Comparison of ENCODE assay signal across 1 cellular context in genomic region chr21:15199414-15199813, GRCh38.
TF ChIP-seq lines count a peak whose summit lies in the region.

No MANE protein-coding gene starts in this region.

TF ChIP-seq in H1, 55 proteins besides CTCF, POLR2A, EP300 and RAD21 (continued from another document):
- TF ChIP-seq, protein P1, sequence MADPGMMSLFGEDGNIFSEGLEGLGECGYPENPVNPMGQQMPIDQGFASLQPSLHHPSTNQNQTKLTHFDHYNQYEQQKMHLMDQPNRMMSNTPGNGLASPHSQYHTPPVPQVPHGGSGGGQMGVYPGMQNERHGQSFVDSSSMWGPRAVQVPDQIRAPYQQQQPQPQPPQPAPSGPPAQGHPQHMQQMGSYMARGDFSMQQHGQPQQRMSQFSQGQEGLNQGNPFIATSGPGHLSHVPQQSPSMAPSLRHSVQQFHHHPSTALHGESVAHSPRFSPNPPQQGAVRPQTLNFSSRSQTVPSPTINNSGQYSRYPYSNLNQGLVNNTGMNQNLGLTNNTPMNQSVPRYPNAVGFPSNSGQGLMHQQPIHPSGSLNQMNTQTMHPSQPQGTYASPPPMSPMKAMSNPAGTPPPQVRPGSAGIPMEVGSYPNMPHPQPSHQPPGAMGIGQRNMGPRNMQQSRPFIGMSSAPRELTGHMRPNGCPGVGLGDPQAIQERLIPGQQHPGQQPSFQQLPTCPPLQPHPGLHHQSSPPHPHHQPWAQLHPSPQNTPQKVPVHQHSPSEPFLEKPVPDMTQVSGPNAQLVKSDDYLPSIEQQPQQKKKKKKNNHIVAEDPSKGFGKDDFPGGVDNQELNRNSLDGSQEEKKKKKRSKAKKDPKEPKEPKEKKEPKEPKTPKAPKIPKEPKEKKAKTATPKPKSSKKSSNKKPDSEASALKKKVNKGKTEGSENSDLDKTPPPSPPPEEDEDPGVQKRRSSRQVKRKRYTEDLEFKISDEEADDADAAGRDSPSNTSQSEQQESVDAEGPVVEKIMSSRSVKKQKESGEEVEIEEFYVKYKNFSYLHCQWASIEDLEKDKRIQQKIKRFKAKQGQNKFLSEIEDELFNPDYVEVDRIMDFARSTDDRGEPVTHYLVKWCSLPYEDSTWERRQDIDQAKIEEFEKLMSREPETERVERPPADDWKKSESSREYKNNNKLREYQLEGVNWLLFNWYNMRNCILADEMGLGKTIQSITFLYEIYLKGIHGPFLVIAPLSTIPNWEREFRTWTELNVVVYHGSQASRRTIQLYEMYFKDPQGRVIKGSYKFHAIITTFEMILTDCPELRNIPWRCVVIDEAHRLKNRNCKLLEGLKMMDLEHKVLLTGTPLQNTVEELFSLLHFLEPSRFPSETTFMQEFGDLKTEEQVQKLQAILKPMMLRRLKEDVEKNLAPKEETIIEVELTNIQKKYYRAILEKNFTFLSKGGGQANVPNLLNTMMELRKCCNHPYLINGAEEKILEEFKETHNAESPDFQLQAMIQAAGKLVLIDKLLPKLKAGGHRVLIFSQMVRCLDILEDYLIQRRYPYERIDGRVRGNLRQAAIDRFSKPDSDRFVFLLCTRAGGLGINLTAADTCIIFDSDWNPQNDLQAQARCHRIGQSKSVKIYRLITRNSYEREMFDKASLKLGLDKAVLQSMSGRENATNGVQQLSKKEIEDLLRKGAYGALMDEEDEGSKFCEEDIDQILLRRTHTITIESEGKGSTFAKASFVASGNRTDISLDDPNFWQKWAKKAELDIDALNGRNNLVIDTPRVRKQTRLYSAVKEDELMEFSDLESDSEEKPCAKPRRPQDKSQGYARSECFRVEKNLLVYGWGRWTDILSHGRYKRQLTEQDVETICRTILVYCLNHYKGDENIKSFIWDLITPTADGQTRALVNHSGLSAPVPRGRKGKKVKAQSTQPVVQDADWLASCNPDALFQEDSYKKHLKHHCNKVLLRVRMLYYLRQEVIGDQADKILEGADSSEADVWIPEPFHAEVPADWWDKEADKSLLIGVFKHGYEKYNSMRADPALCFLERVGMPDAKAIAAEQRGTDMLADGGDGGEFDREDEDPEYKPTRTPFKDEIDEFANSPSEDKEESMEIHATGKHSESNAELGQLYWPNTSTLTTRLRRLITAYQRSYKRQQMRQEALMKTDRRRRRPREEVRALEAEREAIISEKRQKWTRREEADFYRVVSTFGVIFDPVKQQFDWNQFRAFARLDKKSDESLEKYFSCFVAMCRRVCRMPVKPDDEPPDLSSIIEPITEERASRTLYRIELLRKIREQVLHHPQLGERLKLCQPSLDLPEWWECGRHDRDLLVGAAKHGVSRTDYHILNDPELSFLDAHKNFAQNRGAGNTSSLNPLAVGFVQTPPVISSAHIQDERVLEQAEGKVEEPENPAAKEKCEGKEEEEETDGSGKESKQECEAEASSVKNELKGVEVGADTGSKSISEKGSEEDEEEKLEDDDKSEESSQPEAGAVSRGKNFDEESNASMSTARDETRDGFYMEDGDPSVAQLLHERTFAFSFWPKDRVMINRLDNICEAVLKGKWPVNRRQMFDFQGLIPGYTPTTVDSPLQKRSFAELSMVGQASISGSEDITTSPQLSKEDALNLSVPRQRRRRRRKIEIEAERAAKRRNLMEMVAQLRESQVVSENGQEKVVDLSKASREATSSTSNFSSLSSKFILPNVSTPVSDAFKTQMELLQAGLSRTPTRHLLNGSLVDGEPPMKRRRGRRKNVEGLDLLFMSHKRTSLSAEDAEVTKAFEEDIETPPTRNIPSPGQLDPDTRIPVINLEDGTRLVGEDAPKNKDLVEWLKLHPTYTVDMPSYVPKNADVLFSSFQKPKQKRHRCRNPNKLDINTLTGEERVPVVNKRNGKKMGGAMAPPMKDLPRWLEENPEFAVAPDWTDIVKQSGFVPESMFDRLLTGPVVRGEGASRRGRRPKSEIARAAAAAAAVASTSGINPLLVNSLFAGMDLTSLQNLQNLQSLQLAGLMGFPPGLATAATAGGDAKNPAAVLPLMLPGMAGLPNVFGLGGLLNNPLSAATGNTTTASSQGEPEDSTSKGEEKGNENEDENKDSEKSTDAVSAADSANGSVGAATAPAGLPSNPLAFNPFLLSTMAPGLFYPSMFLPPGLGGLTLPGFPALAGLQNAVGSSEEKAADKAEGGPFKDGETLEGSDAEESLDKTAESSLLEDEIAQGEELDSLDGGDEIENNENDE (IDR thresholded peaks at IDR 0.05; ENCODE audit: insufficient replicate concordance, low read length) = no peak
- TF ChIP-seq TBP (IDR thresholded peaks at IDR 0.05; ENCODE audit: low read depth, low read length) (no peak), CREB1 (IDR thresholded peaks at IDR 0.05) (no peak), SUZ12 (IDR thresholded peaks at IDR 0.05; ENCODE audit: low read length) (no peak), GTF2F1 (IDR thresholded peaks at IDR 0.05; ENCODE audit: borderline replicate concordance, low read depth, low read length) (no peak), BCL11A (IDR thresholded peaks at IDR 0.05; ENCODE audit: low read depth in 2 of 2, low read length in 2 of 2) (no peak)
- TF ChIP-seq, protein P2, sequence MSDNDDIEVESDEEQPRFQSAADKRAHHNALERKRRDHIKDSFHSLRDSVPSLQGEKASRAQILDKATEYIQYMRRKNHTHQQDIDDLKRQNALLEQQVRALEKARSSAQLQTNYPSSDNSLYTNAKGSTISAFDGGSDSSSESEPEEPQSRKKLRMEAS (IDR thresholded peaks at IDR 0.05) = no peak
- TF ChIP-seq, protein P3, sequence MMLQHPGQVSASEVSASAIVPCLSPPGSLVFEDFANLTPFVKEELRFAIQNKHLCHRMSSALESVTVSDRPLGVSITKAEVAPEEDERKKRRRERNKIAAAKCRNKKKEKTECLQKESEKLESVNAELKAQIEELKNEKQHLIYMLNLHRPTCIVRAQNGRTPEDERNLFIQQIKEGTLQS (IDR thresholded peaks at IDR 0.05; ENCODE audit: insufficient read depth, low read depth, low read length) = no peak
